ENCODE assay signal across 21 cellular contexts in genomic region chr2:45932278-45932975, GRCh38.
DNase-seq lines count a peak whose midpoint lies in the region; ATAC-seq and TF ChIP-seq lines count a peak whose summit lies in the region.
"Had no signal": no experiment of that assay in that cellular context is flagged by ENCODE, and none has a peak within 500 bp of the region (broad histone marks: within the 10 kb centered on the region; RNA-seq: fewer than 3 reads in every experiment).

No MANE protein-coding gene starts in this region.

- no peak overlapping the region for H3K9ac ChIP-seq in SK-N-SH
- no peak overlapping the region for H3K9ac ChIP-seq in fibroblast of lung (ENCODE audit: insufficient read depth, low read length)
- H3K9ac ChIP-seq: BLaER1, parathyroid adenoma had no signal

- H3K36me3 ChIP-seq in SK-N-SH (replicated peaks in 1 of 2; ENCODE audit: control insufficient read depth in 1 of 2, insufficient read depth in 2 of 2, low read length in 1 of 2) (no peaks in the 10 kb centered on the region), SJCRH30 (no peaks in the 10 kb centered on the region), fibroblast of lung (ENCODE audit: control insufficient read depth, insufficient read depth, low read length) (no peaks in the 10 kb centered on the region)
- H3K36me3 ChIP-seq: upper lobe of left lung had no signal

- no peaks in the 10 kb centered on the region for H3K9me2 ChIP-seq in SK-N-SH

- H3K27ac ChIP-seq in SK-N-SH (ENCODE audit: low read depth in 2 of 2, low read length in 1 of 2) (no peak overlapping the region), SJCRH30 (peak overlapping the region; percentile 25; the same call in 1 of the 2 replicates), fibroblast of lung (ENCODE audit: insufficient read depth, low read length) (no peak overlapping the region)
- H3K27ac ChIP-seq: 22Rv1, BLaER1, parathyroid adenoma, upper lobe of left lung had no signal

- no peaks in the 10 kb centered on the region for H3K27me3 ChIP-seq in SK-N-SH (ENCODE audit: insufficient read depth)
- H3K27me3 ChIP-seq in SJCRH30 = no peaks in the 10 kb centered on the region
- no peaks in the 10 kb centered on the region for H3K27me3 ChIP-seq in fibroblast of lung (ENCODE audit: control insufficient read depth, insufficient read depth, low read length)
- H3K27me3 ChIP-seq: BLaER1, upper lobe of left lung had no signal

- CTCF ChIA-PET in SK-N-SH (lab: Yijun Ruan, JAX) = interaction anchor here (0.9 to 4.9 kb wide), 2 partner anchors 281 to 287 kb away, joined by 3 to 23 read pairs; partner anchors contain the start of gene PRKCE

- H3K4me3 ChIP-seq in SK-N-SH (ENCODE audit: low read depth in 2 of 2, low read length in 1 of 2) (no peak overlapping the region), SJCRH30 (no peak overlapping the region), fibroblast of lung (replicated peaks in 1 of 4; ENCODE audit: control extremely low read depth in 1 of 4, insufficient read depth in 1 of 4, low read depth in 3 of 4, low read length in 4 of 4) (no peak overlapping the region)
- H3K4me3 ChIP-seq: BLaER1, upper lobe of left lung had no signal

- H3K4me2 ChIP-seq in SK-N-SH = no peak overlapping the region
- H3K4me2 ChIP-seq in fibroblast of lung (ENCODE audit: extremely low read depth, insufficient read depth, low read length) = no peak overlapping the region
- H3K4me2 ChIP-seq: BLaER1 had no signal

- no peaks in the 10 kb centered on the region for H3F3A ChIP-seq in SK-N-SH (replicated peaks; ENCODE audit: insufficient read depth)

- TF ChIP-seq EP300 in SK-N-SH (IDR thresholded peaks at IDR 0.05; ENCODE audit: borderline replicate concordance in 1 of 2, low read depth in 1 of 2, low read length in 1 of 2) = no peak

- H3K9me3 ChIP-seq in SK-N-SH = no peaks in the 10 kb centered on the region
- no peaks in the 10 kb centered on the region for H3K9me3 ChIP-seq in SJCRH30 (replicated peaks)
- no peaks in the 10 kb centered on the region for H3K9me3 ChIP-seq in fibroblast of lung (ENCODE audit: control insufficient read depth, insufficient read depth, low read depth, low read length)
- H3K9me3 ChIP-seq: upper lobe of left lung had no signal

- no peak for TF ChIP-seq RAD21 in SK-N-SH (IDR thresholded peaks at IDR 0.05; ENCODE audit: low read length)

- TF ChIP-seq CTCF in SK-N-SH (IDR thresholded peaks at IDR 0.05) (no peak), fibroblast of lung (conservative IDR thresholded peaks at IDR 0.05 in 1 of 2, IDR thresholded peaks at IDR 0.05 in 1 of 2; ENCODE audit: low read depth in 1 of 2, low read length in 2 of 2) (no peak)

- no peaks in the 10 kb centered on the region for H3K79me2 ChIP-seq in SK-N-SH (ENCODE audit: insufficient read depth)
- H3K79me2 ChIP-seq in fibroblast of lung (ENCODE audit: control insufficient read depth, insufficient read depth, low read length) = no peaks in the 10 kb centered on the region

- H3K4me1 Mint-ChIP-seq in stimulated activated effector memory CD8-positive, alpha-beta T cell treated with anti-CD3 and anti-CD28 coated beads, Interleukin-12 subunit alpha, Interleukin-12 subunit beta, amount 100 ng/mL, for 72 hours = peaks cover 11% of the 10 kb centered on the region
- H3K4me1 Mint-ChIP-seq in immature natural killer cell = peaks cover 3 to 8% of the 10 kb centered on the region in 2 donors
- H3K4me1 Mint-ChIP-seq: central memory CD8-positive, alpha-beta T cell had no signal

- POLR2A ChIA-PET in SK-N-SH (lab: Yijun Ruan, JAX) = no interaction called here

- no peaks in the 10 kb centered on the region for H3K27me3 Mint-ChIP-seq in immature natural killer cell (ENCODE audit: low read depth in 3 of 3)
- H3K27me3 Mint-ChIP-seq: central memory CD8-positive, alpha-beta T cell; stimulated activated naive CD8-positive, alpha-beta T cell treated with anti-CD3 and anti-CD28 coated beads, Interleukin-15, Interleukin-2, amounts not matched to agents 100 ng/mL and 50 ng/mL, for 24 hours had no signal

- DNase-seq in SK-N-SH (no peak), SJCRH30 (peak; percentile 52 to 61), fibroblast of lung (ENCODE audit: low read depth in 2 of 2) (peak; percentile 61 to 89), NOMO-1 (lab: John Stamatoyannopoulos, UW; ENCODE audit: unreplicated experiment in 2 of 2) (no peak), immature natural killer cell (no peak)
- no peak for DNase-seq in stimulated activated effector memory CD8-positive, alpha-beta T cell treated with anti-CD3 and anti-CD28 coated beads, Interleukin-12 subunit alpha, Interleukin-12 subunit beta, amount 100 ng/mL, for 72 hours (ENCODE audit: low spot score in 2 of 2)
- DNase-seq: GOT3; head of caudate nucleus; NCI-H2029 treated with DMSO at 0.1 percent for 48 hours; NCI-H446 treated with DMSO at 0.1 percent for 48 hours; stimulated activated CD4-positive, alpha-beta T cell treated with anti-CD3 and anti-CD28 coated beads, Interleukin-1b, Interleukin-23, amount 100 ng/mL, for 48 hours had no signal

- H4K20me1 ChIP-seq in SK-N-SH (ENCODE audit: insufficient read depth) = no peaks in the 10 kb centered on the region
- no peaks in the 10 kb centered on the region for H4K20me1 ChIP-seq in fibroblast of lung (ENCODE audit: control insufficient read depth, extremely low read depth, insufficient read depth, low read length)

- H3K9me3 Mint-ChIP-seq in stimulated activated effector memory CD8-positive, alpha-beta T cell treated with anti-CD3 and anti-CD28 coated beads, Interleukin-12 subunit alpha, Interleukin-12 subunit beta, amount 100 ng/mL, for 72 hours = peaks cover 2% of the 10 kb centered on the region
- no peaks in the 10 kb centered on the region for H3K9me3 Mint-ChIP-seq in immature natural killer cell
- H3K9me3 Mint-ChIP-seq: activated T-helper 2 cell treated with anti-CD3 and anti-CD28 coated beads, Interferon-gamma antibody, Interleukin-2, Interleukin-4, amounts not matched to agents 10 μg/mL and 5 μg/mL and 100 μg/mL, durations not matched to agents 14 hours and 24 hours and 36 hours; central memory CD8-positive, alpha-beta T cell; stimulated activated naive CD8-positive, alpha-beta T cell treated with anti-CD3 and anti-CD28 coated beads, Interleukin-15, Interleukin-2, amounts not matched to agents 100 ng/mL and 50 ng/mL, for 24 hours had no signal

- H3K27ac Mint-ChIP-seq in stimulated activated effector memory CD8-positive, alpha-beta T cell treated with anti-CD3 and anti-CD28 coated beads, Interleukin-12 subunit alpha, Interleukin-12 subunit beta, amount 100 ng/mL, for 72 hours = no peak overlapping the region
- H3K27ac Mint-ChIP-seq in immature natural killer cell = no peak overlapping the region
- H3K27ac Mint-ChIP-seq: activated T-helper 2 cell treated with anti-CD3 and anti-CD28 coated beads, Interferon-gamma antibody, Interleukin-2, Interleukin-4, amounts not matched to agents 10 μg/mL and 5 μg/mL and 100 μg/mL, durations not matched to agents 14 hours and 24 hours and 36 hours; stimulated activated naive CD8-positive, alpha-beta T cell treated with anti-CD3 and anti-CD28 coated beads, Interleukin-15, Interleukin-2, amounts not matched to agents 100 ng/mL and 50 ng/mL, for 24 hours had no signal

- WGBS in SK-N-SH (ENCODE audit: low lambda C conversion rate) = 87% methylated on average over 8 of the region's 8 CpGs

- H2AFZ ChIP-seq in SK-N-SH (ENCODE audit: low read depth) (no peak overlapping the region), fibroblast of lung (ENCODE audit: low read length) (no peak overlapping the region)
- H2AFZ ChIP-seq: parathyroid adenoma had no signal

- no peaks in the 10 kb centered on the region for H3K36me3 Mint-ChIP-seq in stimulated activated effector memory CD8-positive, alpha-beta T cell treated with anti-CD3 and anti-CD28 coated beads, Interleukin-12 subunit alpha, Interleukin-12 subunit beta, amount 100 ng/mL, for 72 hours
- no peaks in the 10 kb centered on the region for H3K36me3 Mint-ChIP-seq in immature natural killer cell

- H3K4me1 ChIP-seq in SK-N-SH (ENCODE audit: control insufficient read depth in 1 of 2, insufficient read depth in 2 of 2, low read depth in 1 of 2, low read length in 1 of 2) (peaks cover 5 to 17% of the 10 kb centered on the region in 2 experiments; a peak in 2 of 4 replicates), SJCRH30 (peaks cover 23% of the 10 kb centered on the region), fibroblast of lung (ENCODE audit: control insufficient read depth, extremely low read depth, insufficient read depth, low read length) (peaks cover 11% of the 10 kb centered on the region)

- H3K4me3 Mint-ChIP-seq in stimulated activated effector memory CD8-positive, alpha-beta T cell treated with anti-CD3 and anti-CD28 coated beads, Interleukin-12 subunit alpha, Interleukin-12 subunit beta, amount 100 ng/mL, for 72 hours = no peak overlapping the region
- H3K4me3 Mint-ChIP-seq in immature natural killer cell = no peak overlapping the region
- H3K4me3 Mint-ChIP-seq: central memory CD8-positive, alpha-beta T cell; stimulated activated naive CD8-positive, alpha-beta T cell treated with anti-CD3 and anti-CD28 coated beads, Interleukin-15, Interleukin-2, amounts not matched to agents 100 ng/mL and 50 ng/mL, for 24 hours had no signal

- ATAC-seq in SK-N-SH treated with all-trans-retinoic acid at 6 μM for 48 hours (no peak), GM19395 (IDR thresholded peaks at IDR 0.05; ENCODE audit: unreplicated experiment) (no peak)
- ATAC-seq in stimulated activated effector memory CD8-positive, alpha-beta T cell treated with anti-CD3 and anti-CD28 coated beads, Interleukin-12 subunit alpha, Interleukin-12 subunit beta, amount 100 ng/mL, for 72 hours = peak; percentile 56
- ATAC-seq: esophagus mucosa had no signal

TF ChIP-seq in SK-N-SH, 30 proteins besides CTCF, POLR2A, EP300 and RAD21 (continues in another document):
- no peak for TF ChIP-seq SMC3 (IDR thresholded peaks at IDR 0.05; ENCODE audit: low read depth, low read length)

TF ChIP-seq in SK-N-SH treated with all-trans-retinoic acid at 6 μM for 48 hours, 23 proteins besides CTCF, POLR2A, EP300 and RAD21 (continues in another document):
- no peak for TF ChIP-seq ZNF8 (CRISPR knock-in tag; IDR thresholded peaks at IDR 0.05)
- TF ChIP-seq TCF4 (CRISPR knock-in tag; IDR thresholded peaks at IDR 0.05; ENCODE audit: borderline replicate concordance) = no peak
- no peak for TF ChIP-seq BACH2 (CRISPR knock-in tag; IDR thresholded peaks at IDR 0.05; ENCODE audit: borderline replicate concordance)
- no peak for TF ChIP-seq ISL1 (CRISPR knock-in tag; IDR thresholded peaks at IDR 0.05)

Comparison
In these comparisons a context has a peak if more than half of its experiments do, and no peak if none do; other contexts are left out.
1. DNase-seq: peak in SJCRH30 (2 of 2) and fibroblast of lung (2 of 2); none in SK-N-SH (single experiment), stimulated activated effector memory CD8-positive, alpha-beta T cell treated with anti-CD3 and anti-CD28 coated beads, Interleukin-12 subunit alpha, Interleukin-12 subunit beta, amount 100 ng/mL, for 72 hours (0 of 2), NOMO-1 (0 of 2) and immature natural killer cell (0 of 3).